ENCODE assay signal across 2 cellular contexts in the genomic region with DNA sequence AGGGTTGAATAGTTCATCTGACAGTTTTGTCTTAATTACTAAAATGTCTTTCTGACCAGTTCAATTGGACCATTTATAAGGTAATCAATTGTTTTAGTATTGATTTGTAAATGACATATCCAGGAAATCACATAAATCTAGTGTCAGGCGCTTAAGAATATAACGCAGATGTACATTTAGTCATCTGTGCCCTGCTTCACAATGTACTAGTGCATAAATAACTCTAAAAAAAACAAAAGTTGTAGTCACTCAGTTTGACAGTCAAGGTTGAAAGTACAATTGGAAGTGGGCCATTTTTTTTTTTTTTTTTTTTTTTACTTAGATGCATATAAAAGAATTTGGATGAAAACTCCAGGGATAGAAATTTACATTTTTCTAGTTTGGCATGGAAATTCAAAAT.
A peak's percentile ranks its signal among the peaks of the same experiment; 100 is the strongest.
TF ChIP-seq lines count a peak whose summit lies in the region.

No MANE protein-coding gene starts in this region.

TF ChIP-seq in liver, 16 proteins besides CTCF, POLR2A, EP300 and RAD21:
- TF ChIP-seq YY1 (IDR thresholded peaks at IDR 0.05) (no peak), HNF4A (conservative IDR thresholded peaks at IDR 0.05) (peak; percentile 39 to 61)
TF ChIP-seq in liver: peak in this region for 1.

TF ChIP-seq in HepG2, 621 proteins besides CTCF, POLR2A, EP300 and RAD21:
- TF ChIP-seq ZNF296 (CRISPR knock-in tag; conservative IDR thresholded peaks at IDR 0.05) (no peak), MZF1 (CRISPR knock-in tag; IDR thresholded peaks at IDR 0.05; ENCODE audit: borderline replicate concordance) (no peak), REXO4 (CRISPR knock-in tag; IDR thresholded peaks at IDR 0.05; ENCODE audit: borderline replicate concordance) (no peak), HOXA3 (CRISPR knock-in tag; IDR thresholded peaks at IDR 0.05) (no peak), ZNF124 (CRISPR knock-in tag; IDR thresholded peaks at IDR 0.05) (no peak), GATAD1 (CRISPR knock-in tag; IDR thresholded peaks at IDR 0.05) (no peak), MAF1 (CRISPR knock-in tag; IDR thresholded peaks at IDR 0.05; ENCODE audit: borderline replicate concordance) (no peak), ZSCAN12 (CRISPR knock-in tag; IDR thresholded peaks at IDR 0.05) (no peak), ZNF598 (CRISPR knock-in tag; IDR thresholded peaks at IDR 0.05; ENCODE audit: borderline replicate concordance) (no peak), ZFP36 (IDR thresholded peaks at IDR 0.05; ENCODE audit: borderline replicate concordance, low read depth, low read length, partially characterized antibody) (no peak), THYN1 (CRISPR knock-in tag; IDR thresholded peaks at IDR 0.05; ENCODE audit: borderline replicate concordance, low read depth) (no peak), GABPA (IDR thresholded peaks at IDR 0.05; ENCODE audit: low read depth, low read length) (no peak), GABPA (CRISPR knock-in tag; IDR thresholded peaks at IDR 0.05; ENCODE audit: low read depth) (no peak)
- TF ChIP-seq, protein P1, sequence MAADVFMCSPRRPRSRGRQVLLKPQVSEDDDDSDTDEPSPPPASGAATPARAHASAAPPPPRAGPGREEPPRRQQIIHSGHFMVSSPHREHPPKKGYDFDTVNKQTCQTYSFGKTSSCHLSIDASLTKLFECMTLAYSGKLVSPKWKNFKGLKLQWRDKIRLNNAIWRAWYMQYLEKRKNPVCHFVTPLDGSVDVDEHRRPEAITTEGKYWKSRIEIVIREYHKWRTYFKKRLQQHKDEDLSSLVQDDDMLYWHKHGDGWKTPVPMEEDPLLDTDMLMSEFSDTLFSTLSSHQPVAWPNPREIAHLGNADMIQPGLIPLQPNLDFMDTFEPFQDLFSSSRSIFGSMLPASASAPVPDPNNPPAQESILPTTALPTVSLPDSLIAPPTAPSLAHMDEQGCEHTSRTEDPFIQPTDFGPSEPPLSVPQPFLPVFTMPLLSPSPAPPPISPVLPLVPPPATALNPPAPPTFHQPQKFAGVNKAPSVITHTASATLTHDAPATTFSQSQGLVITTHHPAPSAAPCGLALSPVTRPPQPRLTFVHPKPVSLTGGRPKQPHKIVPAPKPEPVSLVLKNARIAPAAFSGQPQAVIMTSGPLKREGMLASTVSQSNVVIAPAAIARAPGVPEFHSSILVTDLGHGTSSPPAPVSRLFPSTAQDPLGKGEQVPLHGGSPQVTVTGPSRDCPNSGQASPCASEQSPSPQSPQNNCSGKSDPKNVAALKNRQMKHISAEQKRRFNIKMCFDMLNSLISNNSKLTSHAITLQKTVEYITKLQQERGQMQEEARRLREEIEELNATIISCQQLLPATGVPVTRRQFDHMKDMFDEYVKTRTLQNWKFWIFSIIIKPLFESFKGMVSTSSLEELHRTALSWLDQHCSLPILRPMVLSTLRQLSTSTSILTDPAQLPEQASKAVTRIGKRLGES (CRISPR knock-in tag; IDR thresholded peaks at IDR 0.05; ENCODE audit: borderline replicate concordance), result no peak
